In genomic region chr9:105328296-105328695, GRCh38 we compare ENCODE assay signal across 19 cellular contexts.
DNase-seq lines count a peak whose midpoint lies in the region; ATAC-seq and TF ChIP-seq lines count a peak whose summit lies in the region.
"Had no signal": no experiment of that assay in that cellular context is flagged by ENCODE, and none has a peak within 500 bp of the region (broad histone marks: within the 10 kb centered on the region; RNA-seq: fewer than 3 reads in every experiment).

No MANE protein-coding gene starts in this region.

- H3K9ac ChIP-seq in OCI-LY3 (ENCODE audit: low read length) = no peak overlapping the region
- peak overlapping the region; percentile 91 for H3K9ac ChIP-seq in mesenchymal stem cell (ENCODE audit: low read length)
- H3K9ac ChIP-seq: BLaER1 had no signal

- H4K20me1 ChIP-seq in OCI-LY3 (ENCODE audit: insufficient read depth, low read length) = no peaks in the 10 kb centered on the region
- H4K20me1 ChIP-seq: BLaER1 had no signal

- no peak overlapping the region for H3K27ac Mint-ChIP-seq in osteocyte (ENCODE audit: unreplicated experiment)
- H3K27ac Mint-ChIP-seq: CD4-positive, alpha-beta T cell had no signal

- H3K4me3 ChIP-seq in OCI-LY3 (ENCODE audit: low read length) (no peak overlapping the region), mesenchymal stem cell (ENCODE audit: insufficient read depth in 1 of 2, low read depth in 1 of 2, low read length in 2 of 2) (peak overlapping the region in 1 of 2 experiments; percentile 64)
- H3K4me3 ChIP-seq: BLaER1 had no signal

- peaks cover 4% of the 10 kb centered on the region for H3K79me1 ChIP-seq in mesenchymal stem cell (replicated peaks; ENCODE audit: low read length, poor library complexity, severe bottlenecking)

- H3K9me3 ChIP-seq in OCI-LY3 (ENCODE audit: insufficient read depth, low read length) = no peaks in the 10 kb centered on the region; the same call in 1 of the 2 replicates
- peaks cover 5% of the 10 kb centered on the region for H3K9me3 ChIP-seq in mesenchymal stem cell (ENCODE audit: control insufficient read depth, low read length)
- H3K9me3 ChIP-seq: BLaER1, Caco-2 had no signal

- H3K4me2 ChIP-seq in OCI-LY3 (ENCODE audit: low read length) = no peak overlapping the region
- H3K4me2 ChIP-seq in mesenchymal stem cell (ENCODE audit: low read length, poor library complexity, severe bottlenecking) = no peak overlapping the region
- H3K4me2 ChIP-seq: BLaER1 had no signal

- H2BK5ac ChIP-seq in mesenchymal stem cell (ENCODE audit: low read depth, low read length, poor library complexity, severe bottlenecking) = no peak overlapping the region

- no peak overlapping the region for H3K23ac ChIP-seq in mesenchymal stem cell (ENCODE audit: low read length in 2 of 2)

- no peak overlapping the region for H2BK12ac ChIP-seq in mesenchymal stem cell (ENCODE audit: low read length in 2 of 2)

- DNase-seq in cerebellum (ENCODE audit: low spot score) (peak; percentile 37), mesenchymal stem cell (no peak), osteocyte (ENCODE audit: extremely low spot score, unreplicated experiment) (no peak), SKM-1 treated with dmso at 0.1 percent for 144 hours (lab: John Stamatoyannopoulos, UW; ENCODE audit: unreplicated experiment) (no peak), D341Med (ENCODE audit: low spot score) (no peak)
- DNase-seq: ACHN; Caco-2; CD4-positive, alpha-beta T cell; DND-41; Karpas-422; NCI-H1105 treated with DMSO at 0.1 percent for 48 hours; NCI-H2029 treated with DMSO at 0.1 percent for 48 hours; NCI-H226; NCI-H510A treated with DMSO at 0.1 percent for 48 hours; NCI-H748 treated with DMSO at 0.1 percent for 48 hours had no signal

- H3K27me3 Mint-ChIP-seq in osteocyte (ENCODE audit: unreplicated experiment) = no peaks in the 10 kb centered on the region
- H3K27me3 Mint-ChIP-seq: CD4-positive, alpha-beta T cell had no signal

- no peak overlapping the region for H3K14ac ChIP-seq in mesenchymal stem cell (ENCODE audit: low read length in 2 of 2)

- H3K79me2 ChIP-seq in OCI-LY3 (ENCODE audit: low read length) = peaks cover 17% of the 10 kb centered on the region; the same call in 1 of the 2 replicates

- no peak overlapping the region for H2BK15ac ChIP-seq in mesenchymal stem cell (ENCODE audit: low read depth, poor library complexity, severe bottlenecking)

- H4K8ac ChIP-seq in mesenchymal stem cell (ENCODE audit: low read length) = no peak overlapping the region

- no peak overlapping the region for H3K4ac ChIP-seq in mesenchymal stem cell (ENCODE audit: low read depth in 1 of 2, low read length in 2 of 2)

- no peak overlapping the region for H4K91ac ChIP-seq in mesenchymal stem cell (ENCODE audit: low read length)

- peaks cover 16% of the 10 kb centered on the region for H3K4me1 Mint-ChIP-seq in osteocyte (ENCODE audit: unreplicated experiment)

- ATAC-seq in SK-N-SH treated with all-trans-retinoic acid at 6 μM for 48 hours = no peak
- ATAC-seq: Panc1 had no signal

- H3K4me3 Mint-ChIP-seq in osteocyte (ENCODE audit: unreplicated experiment) = no peak overlapping the region
- H3K4me3 Mint-ChIP-seq: CD4-positive, alpha-beta T cell had no signal

- H3K4me1 ChIP-seq in OCI-LY3 (ENCODE audit: low read length) (peaks cover 55% of the 10 kb centered on the region), mesenchymal stem cell (ENCODE audit: control insufficient read depth, insufficient read depth, low read depth, low read length) (no peaks in the 10 kb centered on the region)

- H3K18ac ChIP-seq in mesenchymal stem cell (ENCODE audit: low read depth in 1 of 2, low read length in 2 of 2) = no peak overlapping the region

- H2BK120ac ChIP-seq in mesenchymal stem cell (ENCODE audit: low read depth, low read length) = no peak overlapping the region

- H3K9me3 Mint-ChIP-seq in osteocyte (ENCODE audit: unreplicated experiment) = peaks cover 8% of the 10 kb centered on the region
- H3K9me3 Mint-ChIP-seq: CD4-positive, alpha-beta T cell had no signal

- TF ChIP-seq CTCF in OCI-LY3 (IDR thresholded peaks at IDR 0.05; ENCODE audit: low read depth, low read length) = no peak
- no peak for TF ChIP-seq CTCF in osteocyte (IDR thresholded peaks at IDR 0.05)

- no peak overlapping the region for H2AFZ ChIP-seq in OCI-LY3 (ENCODE audit: low read depth, low read length)
- H2AFZ ChIP-seq in mesenchymal stem cell (ENCODE audit: low read depth, low read length) = no peak overlapping the region

- H3K36me3 ChIP-seq in OCI-LY3 (replicated peaks; ENCODE audit: low read depth, low read length) = peaks cover 8% of the 10 kb centered on the region
- peaks cover 0 to 12% of the 10 kb centered on the region in 2 experiments for H3K36me3 ChIP-seq in mesenchymal stem cell (ENCODE audit: control insufficient read depth in 1 of 2, insufficient read depth in 2 of 2, low read depth in 1 of 2, low read length in 2 of 2)

- no peak overlapping the region for H2AK5ac ChIP-seq in mesenchymal stem cell (ENCODE audit: low read length, severe bottlenecking)

- H3K27ac ChIP-seq in OCI-LY3 (ENCODE audit: low read length) (peak overlapping the region; percentile 3; the same call in 1 of the 2 replicates), mesenchymal stem cell (ENCODE audit: low read length, poor library complexity, severe bottlenecking) (no peak overlapping the region)
- H3K27ac ChIP-seq: BLaER1 had no signal

- H3K36me3 Mint-ChIP-seq in osteocyte (ENCODE audit: unreplicated experiment) = no peaks in the 10 kb centered on the region

- H3K27me3 ChIP-seq in OCI-LY3 (ENCODE audit: low read depth, low read length) = no peaks in the 10 kb centered on the region
- H3K27me3 ChIP-seq in mesenchymal stem cell (ENCODE audit: control insufficient read depth in 1 of 2, insufficient read depth in 1 of 2, low read length in 2 of 2) = no peaks in the 10 kb centered on the region
- H3K27me3 ChIP-seq: BLaER1 had no signal

- 97% methylated on average over 3 of the region's 3 CpGs for WGBS in mesenchymal stem cell

TF ChIP-seq in SK-N-SH treated with all-trans-retinoic acid at 6 μM for 48 hours, 23 proteins besides CTCF, POLR2A, EP300 and RAD21:
- TF ChIP-seq PPARA (CRISPR knock-in tag; IDR thresholded peaks at IDR 0.05; ENCODE audit: borderline replicate concordance) (no peak), RARB (CRISPR knock-in tag; IDR thresholded peaks at IDR 0.05) (no peak), ARNTL (CRISPR knock-in tag; IDR thresholded peaks at IDR 0.05; ENCODE audit: borderline replicate concordance, low read depth) (no peak), CREB5 (CRISPR knock-in tag; IDR thresholded peaks at IDR 0.05; ENCODE audit: low read depth) (no peak), CSRNP3 (CRISPR knock-in tag; IDR thresholded peaks at IDR 0.05) (no peak), ZNF565 (CRISPR knock-in tag; conservative IDR thresholded peaks at IDR 0.05; ENCODE audit: low read depth) (no peak), ZC3H10 (CRISPR knock-in tag; IDR thresholded peaks at IDR 0.05) (no peak), ZNF70 (CRISPR knock-in tag; IDR thresholded peaks at IDR 0.05) (no peak), CSDC2 (CRISPR knock-in tag; IDR thresholded peaks at IDR 0.05) (no peak), ZFP3 (CRISPR knock-in tag; IDR thresholded peaks at IDR 0.05) (no peak), BACH2 (CRISPR knock-in tag; IDR thresholded peaks at IDR 0.05; ENCODE audit: borderline replicate concordance) (no peak), SNAI2 (CRISPR knock-in tag; IDR thresholded peaks at IDR 0.05) (no peak), ISL1 (CRISPR knock-in tag; IDR thresholded peaks at IDR 0.05) (no peak), TOX (CRISPR knock-in tag; IDR thresholded peaks at IDR 0.05; ENCODE audit: borderline replicate concordance) (no peak), TCF4 (CRISPR knock-in tag; IDR thresholded peaks at IDR 0.05; ENCODE audit: borderline replicate concordance) (no peak), ESRRG (CRISPR knock-in tag; IDR thresholded peaks at IDR 0.05) (no peak)
- TF ChIP-seq, protein P1, sequence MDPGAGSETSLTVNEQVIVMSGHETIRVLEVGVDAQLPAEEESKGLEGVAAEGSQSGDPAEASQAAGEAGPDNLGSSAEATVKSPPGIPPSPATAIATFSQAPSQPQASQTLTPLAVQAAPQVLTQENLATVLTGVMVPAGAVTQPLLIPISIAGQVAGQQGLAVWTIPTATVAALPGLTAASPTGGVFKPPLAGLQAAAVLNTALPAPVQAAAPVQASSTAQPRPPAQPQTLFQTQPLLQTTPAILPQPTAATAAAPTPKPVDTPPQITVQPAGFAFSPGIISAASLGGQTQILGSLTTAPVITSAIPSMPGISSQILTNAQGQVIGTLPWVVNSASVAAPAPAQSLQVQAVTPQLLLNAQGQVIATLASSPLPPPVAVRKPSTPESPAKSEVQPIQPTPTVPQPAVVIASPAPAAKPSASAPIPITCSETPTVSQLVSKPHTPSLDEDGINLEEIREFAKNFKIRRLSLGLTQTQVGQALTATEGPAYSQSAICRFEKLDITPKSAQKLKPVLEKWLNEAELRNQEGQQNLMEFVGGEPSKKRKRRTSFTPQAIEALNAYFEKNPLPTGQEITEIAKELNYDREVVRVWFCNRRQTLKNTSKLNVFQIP (CRISPR knock-in tag; IDR thresholded peaks at IDR 0.05; ENCODE audit: borderline replicate concordance, low read depth) = no peak
TF ChIP-seq in SK-N-SH treated with all-trans-retinoic acid at 6 μM for 48 hours: peak in this region for 0.
